In the genomic region with DNA sequence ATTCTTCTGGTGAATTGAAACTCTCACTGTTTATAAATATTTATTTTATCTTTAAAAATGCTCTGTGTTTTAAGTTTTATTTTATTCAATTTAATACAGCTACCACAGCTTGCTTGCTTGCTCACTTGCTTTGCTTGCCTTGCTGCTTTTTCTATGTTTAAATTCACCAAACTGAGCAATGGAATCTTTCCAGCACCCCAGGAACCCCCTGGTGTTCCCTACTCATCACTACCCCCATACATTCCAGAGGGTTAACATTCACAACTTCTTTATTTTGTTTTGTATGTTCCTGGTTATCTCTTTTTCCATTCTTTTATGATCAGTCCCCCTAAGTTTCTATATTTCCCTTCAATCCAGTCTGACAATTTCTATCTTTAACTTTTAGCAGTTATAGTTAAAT, we compare ENCODE assay signal across 2 cellular contexts.
A peak's percentile ranks its signal among the peaks of the same experiment; 100 is the strongest.
TF ChIP-seq lines count a peak whose summit lies in the region.

No MANE protein-coding gene starts in this region.

TF ChIP-seq in HCT116, 20 proteins besides CTCF, POLR2A, EP300 and RAD21:
- TF ChIP-seq YY1 (IDR thresholded peaks at IDR 0.05; ENCODE audit: extremely low read depth, insufficient replicate concordance, low read depth, low read length), result no peak
- TF ChIP-seq ZFX (IDR thresholded peaks at IDR 0.05), result no peak
- no peak for TF ChIP-seq POLR2AphosphoS5 (IDR thresholded peaks at IDR 0.05; ENCODE audit: low read depth, low read length)
- TF ChIP-seq ELF1 (IDR thresholded peaks at IDR 0.05; ENCODE audit: borderline replicate concordance, low read depth), result no peak
- no peak for TF ChIP-seq FOSL1 (IDR thresholded peaks at IDR 0.05; ENCODE audit: low read depth)
- TF ChIP-seq EZH2 (IDR thresholded peaks at IDR 0.05), result no peak
- TF ChIP-seq, protein P1, sequence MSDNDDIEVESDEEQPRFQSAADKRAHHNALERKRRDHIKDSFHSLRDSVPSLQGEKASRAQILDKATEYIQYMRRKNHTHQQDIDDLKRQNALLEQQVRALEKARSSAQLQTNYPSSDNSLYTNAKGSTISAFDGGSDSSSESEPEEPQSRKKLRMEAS (IDR thresholded peaks at IDR 0.05), result no peak
- TF ChIP-seq CEBPB (IDR thresholded peaks at IDR 0.05; ENCODE audit: low read depth), result no peak
- TF ChIP-seq, protein P2, sequence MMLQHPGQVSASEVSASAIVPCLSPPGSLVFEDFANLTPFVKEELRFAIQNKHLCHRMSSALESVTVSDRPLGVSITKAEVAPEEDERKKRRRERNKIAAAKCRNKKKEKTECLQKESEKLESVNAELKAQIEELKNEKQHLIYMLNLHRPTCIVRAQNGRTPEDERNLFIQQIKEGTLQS (IDR thresholded peaks at IDR 0.05), result no peak
- no peak for TF ChIP-seq ZNF274 (IDR thresholded peaks at IDR 0.05; ENCODE audit: low read depth, low read length)
- TF ChIP-seq SP1 (IDR thresholded peaks at IDR 0.05; ENCODE audit: low read depth), result no peak
- TF ChIP-seq EGR1 (IDR thresholded peaks at IDR 0.05; ENCODE audit: low read depth), result no peak
- TF ChIP-seq SRF (IDR thresholded peaks at IDR 0.05; ENCODE audit: low read depth), result no peak
- no peak for TF ChIP-seq TCF7L2 (IDR thresholded peaks at IDR 0.05; ENCODE audit: borderline replicate concordance, extremely low read depth, insufficient read depth, insufficient read length)
- TF ChIP-seq EZH2phosphoT487 (IDR thresholded peaks at IDR 0.05; ENCODE audit: borderline replicate concordance), result no peak
- TF ChIP-seq, protein P3, sequence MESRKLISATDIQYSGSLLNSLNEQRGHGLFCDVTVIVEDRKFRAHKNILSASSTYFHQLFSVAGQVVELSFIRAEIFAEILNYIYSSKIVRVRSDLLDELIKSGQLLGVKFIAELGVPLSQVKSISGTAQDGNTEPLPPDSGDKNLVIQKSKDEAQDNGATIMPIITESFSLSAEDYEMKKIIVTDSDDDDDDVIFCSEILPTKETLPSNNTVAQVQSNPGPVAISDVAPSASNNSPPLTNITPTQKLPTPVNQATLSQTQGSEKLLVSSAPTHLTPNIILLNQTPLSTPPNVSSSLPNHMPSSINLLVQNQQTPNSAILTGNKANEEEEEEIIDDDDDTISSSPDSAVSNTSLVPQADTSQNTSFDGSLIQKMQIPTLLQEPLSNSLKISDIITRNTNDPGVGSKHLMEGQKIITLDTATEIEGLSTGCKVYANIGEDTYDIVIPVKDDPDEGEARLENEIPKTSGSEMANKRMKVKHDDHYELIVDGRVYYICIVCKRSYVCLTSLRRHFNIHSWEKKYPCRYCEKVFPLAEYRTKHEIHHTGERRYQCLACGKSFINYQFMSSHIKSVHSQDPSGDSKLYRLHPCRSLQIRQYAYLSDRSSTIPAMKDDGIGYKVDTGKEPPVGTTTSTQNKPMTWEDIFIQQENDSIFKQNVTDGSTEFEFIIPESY (IDR thresholded peaks at IDR 0.05; ENCODE audit: extremely low read depth, insufficient replicate concordance, low read length), result no peak
- TF ChIP-seq JUND (IDR thresholded peaks at IDR 0.05), result no peak
- TF ChIP-seq SIN3A (IDR thresholded peaks at IDR 0.05; ENCODE audit: low read depth), result no peak
TF ChIP-seq in HCT116: peak in this region for 0.

TF ChIP-seq in H1, 55 proteins besides CTCF, POLR2A, EP300 and RAD21:
- TF ChIP-seq SP1 (IDR thresholded peaks at IDR 0.05; ENCODE audit: low read depth, low read length), result 0 out of 2 replicates have a peak, but pooled peaks have one; percentile 41
- TF ChIP-seq, protein P4, sequence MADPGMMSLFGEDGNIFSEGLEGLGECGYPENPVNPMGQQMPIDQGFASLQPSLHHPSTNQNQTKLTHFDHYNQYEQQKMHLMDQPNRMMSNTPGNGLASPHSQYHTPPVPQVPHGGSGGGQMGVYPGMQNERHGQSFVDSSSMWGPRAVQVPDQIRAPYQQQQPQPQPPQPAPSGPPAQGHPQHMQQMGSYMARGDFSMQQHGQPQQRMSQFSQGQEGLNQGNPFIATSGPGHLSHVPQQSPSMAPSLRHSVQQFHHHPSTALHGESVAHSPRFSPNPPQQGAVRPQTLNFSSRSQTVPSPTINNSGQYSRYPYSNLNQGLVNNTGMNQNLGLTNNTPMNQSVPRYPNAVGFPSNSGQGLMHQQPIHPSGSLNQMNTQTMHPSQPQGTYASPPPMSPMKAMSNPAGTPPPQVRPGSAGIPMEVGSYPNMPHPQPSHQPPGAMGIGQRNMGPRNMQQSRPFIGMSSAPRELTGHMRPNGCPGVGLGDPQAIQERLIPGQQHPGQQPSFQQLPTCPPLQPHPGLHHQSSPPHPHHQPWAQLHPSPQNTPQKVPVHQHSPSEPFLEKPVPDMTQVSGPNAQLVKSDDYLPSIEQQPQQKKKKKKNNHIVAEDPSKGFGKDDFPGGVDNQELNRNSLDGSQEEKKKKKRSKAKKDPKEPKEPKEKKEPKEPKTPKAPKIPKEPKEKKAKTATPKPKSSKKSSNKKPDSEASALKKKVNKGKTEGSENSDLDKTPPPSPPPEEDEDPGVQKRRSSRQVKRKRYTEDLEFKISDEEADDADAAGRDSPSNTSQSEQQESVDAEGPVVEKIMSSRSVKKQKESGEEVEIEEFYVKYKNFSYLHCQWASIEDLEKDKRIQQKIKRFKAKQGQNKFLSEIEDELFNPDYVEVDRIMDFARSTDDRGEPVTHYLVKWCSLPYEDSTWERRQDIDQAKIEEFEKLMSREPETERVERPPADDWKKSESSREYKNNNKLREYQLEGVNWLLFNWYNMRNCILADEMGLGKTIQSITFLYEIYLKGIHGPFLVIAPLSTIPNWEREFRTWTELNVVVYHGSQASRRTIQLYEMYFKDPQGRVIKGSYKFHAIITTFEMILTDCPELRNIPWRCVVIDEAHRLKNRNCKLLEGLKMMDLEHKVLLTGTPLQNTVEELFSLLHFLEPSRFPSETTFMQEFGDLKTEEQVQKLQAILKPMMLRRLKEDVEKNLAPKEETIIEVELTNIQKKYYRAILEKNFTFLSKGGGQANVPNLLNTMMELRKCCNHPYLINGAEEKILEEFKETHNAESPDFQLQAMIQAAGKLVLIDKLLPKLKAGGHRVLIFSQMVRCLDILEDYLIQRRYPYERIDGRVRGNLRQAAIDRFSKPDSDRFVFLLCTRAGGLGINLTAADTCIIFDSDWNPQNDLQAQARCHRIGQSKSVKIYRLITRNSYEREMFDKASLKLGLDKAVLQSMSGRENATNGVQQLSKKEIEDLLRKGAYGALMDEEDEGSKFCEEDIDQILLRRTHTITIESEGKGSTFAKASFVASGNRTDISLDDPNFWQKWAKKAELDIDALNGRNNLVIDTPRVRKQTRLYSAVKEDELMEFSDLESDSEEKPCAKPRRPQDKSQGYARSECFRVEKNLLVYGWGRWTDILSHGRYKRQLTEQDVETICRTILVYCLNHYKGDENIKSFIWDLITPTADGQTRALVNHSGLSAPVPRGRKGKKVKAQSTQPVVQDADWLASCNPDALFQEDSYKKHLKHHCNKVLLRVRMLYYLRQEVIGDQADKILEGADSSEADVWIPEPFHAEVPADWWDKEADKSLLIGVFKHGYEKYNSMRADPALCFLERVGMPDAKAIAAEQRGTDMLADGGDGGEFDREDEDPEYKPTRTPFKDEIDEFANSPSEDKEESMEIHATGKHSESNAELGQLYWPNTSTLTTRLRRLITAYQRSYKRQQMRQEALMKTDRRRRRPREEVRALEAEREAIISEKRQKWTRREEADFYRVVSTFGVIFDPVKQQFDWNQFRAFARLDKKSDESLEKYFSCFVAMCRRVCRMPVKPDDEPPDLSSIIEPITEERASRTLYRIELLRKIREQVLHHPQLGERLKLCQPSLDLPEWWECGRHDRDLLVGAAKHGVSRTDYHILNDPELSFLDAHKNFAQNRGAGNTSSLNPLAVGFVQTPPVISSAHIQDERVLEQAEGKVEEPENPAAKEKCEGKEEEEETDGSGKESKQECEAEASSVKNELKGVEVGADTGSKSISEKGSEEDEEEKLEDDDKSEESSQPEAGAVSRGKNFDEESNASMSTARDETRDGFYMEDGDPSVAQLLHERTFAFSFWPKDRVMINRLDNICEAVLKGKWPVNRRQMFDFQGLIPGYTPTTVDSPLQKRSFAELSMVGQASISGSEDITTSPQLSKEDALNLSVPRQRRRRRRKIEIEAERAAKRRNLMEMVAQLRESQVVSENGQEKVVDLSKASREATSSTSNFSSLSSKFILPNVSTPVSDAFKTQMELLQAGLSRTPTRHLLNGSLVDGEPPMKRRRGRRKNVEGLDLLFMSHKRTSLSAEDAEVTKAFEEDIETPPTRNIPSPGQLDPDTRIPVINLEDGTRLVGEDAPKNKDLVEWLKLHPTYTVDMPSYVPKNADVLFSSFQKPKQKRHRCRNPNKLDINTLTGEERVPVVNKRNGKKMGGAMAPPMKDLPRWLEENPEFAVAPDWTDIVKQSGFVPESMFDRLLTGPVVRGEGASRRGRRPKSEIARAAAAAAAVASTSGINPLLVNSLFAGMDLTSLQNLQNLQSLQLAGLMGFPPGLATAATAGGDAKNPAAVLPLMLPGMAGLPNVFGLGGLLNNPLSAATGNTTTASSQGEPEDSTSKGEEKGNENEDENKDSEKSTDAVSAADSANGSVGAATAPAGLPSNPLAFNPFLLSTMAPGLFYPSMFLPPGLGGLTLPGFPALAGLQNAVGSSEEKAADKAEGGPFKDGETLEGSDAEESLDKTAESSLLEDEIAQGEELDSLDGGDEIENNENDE (IDR thresholded peaks at IDR 0.05; ENCODE audit: insufficient replicate concordance, low read length), result peak; percentile 44
- peak; percentile 48; the same call in 1 of the 2 replicates for TF ChIP-seq TEAD4 (IDR thresholded peaks at IDR 0.05; ENCODE audit: low read depth, low read length)
- no peak for TF ChIP-seq TAF1 (IDR thresholded peaks at IDR 0.05; ENCODE audit: low read depth, low read length)
- no peak for TF ChIP-seq SIN3A (conservative IDR thresholded peaks at IDR 0.05 in 1 of 2, IDR thresholded peaks at IDR 0.05 in 1 of 2; ENCODE audit: low read depth in 1 of 2, low read length in 2 of 2)
